1 cellular context compared by ENCODE assay signal in genomic region chr9:95070549-95071021, GRCh38.
TF ChIP-seq lines count a peak whose summit lies in the region.

No MANE protein-coding gene starts in this region.

TF ChIP-seq in HepG2, 621 proteins besides CTCF, POLR2A, EP300 and RAD21 (continued from another document and continues in another):
- TF ChIP-seq ZNF18 (CRISPR knock-in tag; IDR thresholded peaks at IDR 0.05; ENCODE audit: insufficient replicate concordance) = no peak
- peak; percentile 73; the same call in 1 of the 2 replicates for TF ChIP-seq HOXA3 (CRISPR knock-in tag; IDR thresholded peaks at IDR 0.05)
- TF ChIP-seq ZNF232 (CRISPR knock-in tag; IDR thresholded peaks at IDR 0.05; ENCODE audit: borderline replicate concordance) = no peak; the same call in 1 of the 2 replicates
- no peak for TF ChIP-seq ZNF615 (CRISPR knock-in tag; IDR thresholded peaks at IDR 0.05; ENCODE audit: borderline replicate concordance)
- no peak for TF ChIP-seq IRF1 (CRISPR knock-in tag; IDR thresholded peaks at IDR 0.05; ENCODE audit: low read depth)
- TF ChIP-seq ZSCAN25 (CRISPR knock-in tag; IDR thresholded peaks at IDR 0.05) = peak; percentile 82
- TF ChIP-seq ZNF230 (CRISPR knock-in tag; IDR thresholded peaks at IDR 0.05) = no peak
- no peak for TF ChIP-seq LRRFIP1 (CRISPR knock-in tag; conservative IDR thresholded peaks at IDR 0.05)
- TF ChIP-seq ISL2 (CRISPR knock-in tag; IDR thresholded peaks at IDR 0.05) = 0 out of 2 replicates have a peak, but pooled peaks have one; percentile 43
- no peak for TF ChIP-seq ZBTB37 (CRISPR knock-in tag; IDR thresholded peaks at IDR 0.05)
- no peak for TF ChIP-seq GRHL1 (CRISPR knock-in tag; conservative IDR thresholded peaks at IDR 0.05)
- no peak for TF ChIP-seq IKZF4 (CRISPR knock-in tag; IDR thresholded peaks at IDR 0.05; ENCODE audit: borderline replicate concordance, low read depth, not compliant biosample characterization)
- 0 out of 2 replicates have a peak, but pooled peaks have one; percentile 45 for TF ChIP-seq BCL6 (CRISPR knock-in tag; IDR thresholded peaks at IDR 0.05)
- no peak for TF ChIP-seq MAFF (IDR thresholded peaks at IDR 0.05; ENCODE audit: low read depth, low read length)
- no peak for TF ChIP-seq ZNF713 (CRISPR knock-in tag; IDR thresholded peaks at IDR 0.05)
- no peak for TF ChIP-seq ZFYVE20 (CRISPR knock-in tag; IDR thresholded peaks at IDR 0.05; ENCODE audit: borderline replicate concordance, low read depth)
- TF ChIP-seq HNRNPH1 (optimal IDR thresholded peaks at IDR 0.05; ENCODE audit: low read depth, low read length) = no peak
- TF ChIP-seq ZGPAT (CRISPR knock-in tag; IDR thresholded peaks at IDR 0.05) = peak; percentile 42; the same call in 1 of the 2 replicates
- no peak for TF ChIP-seq JARID2 (CRISPR knock-in tag; IDR thresholded peaks at IDR 0.05; ENCODE audit: insufficient replicate concordance)
- no peak for TF ChIP-seq PHF5A (CRISPR knock-in tag; IDR thresholded peaks at IDR 0.05; ENCODE audit: low read depth, unreplicated experiment)
- TF ChIP-seq KAT2B (IDR thresholded peaks at IDR 0.05; ENCODE audit: borderline replicate concordance, low read depth, low read length) = no peak
- no peak for TF ChIP-seq ZNF749 (CRISPR knock-in tag; IDR thresholded peaks at IDR 0.05; ENCODE audit: borderline replicate concordance)
- TF ChIP-seq RNF219 (CRISPR knock-in tag; IDR thresholded peaks at IDR 0.05) = no peak
- TF ChIP-seq ATF6 (CRISPR knock-in tag; conservative IDR thresholded peaks at IDR 0.05) = no peak
- no peak for TF ChIP-seq NR2F2 (IDR thresholded peaks at IDR 0.05; ENCODE audit: borderline replicate concordance, low read depth)
- TF ChIP-seq MXD4 (CRISPR knock-in tag; IDR thresholded peaks at IDR 0.05) = no peak
- no peak for TF ChIP-seq CREB1 (IDR thresholded peaks at IDR 0.05)
- no peak for TF ChIP-seq CREB1 (CRISPR knock-in tag; IDR thresholded peaks at IDR 0.05)
- TF ChIP-seq NR3C1 (CRISPR knock-in tag; IDR thresholded peaks at IDR 0.05) = no peak
- no peak for TF ChIP-seq BCL3 (CRISPR knock-in tag; IDR thresholded peaks at IDR 0.05)
- TF ChIP-seq ZNF619 (CRISPR knock-in tag; IDR thresholded peaks at IDR 0.05) = peak; percentile 38; the same call in 1 of the 2 replicates
- no peak for TF ChIP-seq FOXM1 (CRISPR knock-in tag; IDR thresholded peaks at IDR 0.05)
- no peak for TF ChIP-seq ZNF513 (CRISPR knock-in tag; conservative IDR thresholded peaks at IDR 0.05)
- no peak for TF ChIP-seq GTF2F1 (IDR thresholded peaks at IDR 0.05; ENCODE audit: low read length)
- no peak for TF ChIP-seq ZFP41 (CRISPR knock-in tag; IDR thresholded peaks at IDR 0.05; ENCODE audit: borderline replicate concordance)
- TF ChIP-seq ZNF331 (CRISPR knock-in tag; IDR thresholded peaks at IDR 0.05) = no peak
- TF ChIP-seq MXI1 (IDR thresholded peaks at IDR 0.05; ENCODE audit: borderline replicate concordance, low read depth, low read length) = peak; percentile 48; the same call in 1 of the 3 replicates
- TF ChIP-seq GTF3A (CRISPR knock-in tag; conservative IDR thresholded peaks at IDR 0.05) = no peak
- TF ChIP-seq IRF2 (CRISPR knock-in tag; IDR thresholded peaks at IDR 0.05) = 0 out of 2 replicates have a peak, but pooled peaks have one; percentile 18
- no peak for TF ChIP-seq ZNF20 (CRISPR knock-in tag; IDR thresholded peaks at IDR 0.05)
- no peak for TF ChIP-seq NR0B2 (CRISPR knock-in tag; IDR thresholded peaks at IDR 0.05)
- TF ChIP-seq RARA (CRISPR knock-in tag; IDR thresholded peaks at IDR 0.05) = 0 out of 2 replicates have a peak, but pooled peaks have one; percentile 9
